ENCODE assay signal across 16 cellular contexts in genomic region chr21:29238967-29239289, GRCh38. TPM values are rescaled to one million over a fixed set of nuclear protein-coding genes. Genes with fewer than 3 reads are reported as not detected.
DNase-seq lines count a peak whose midpoint lies in the region; ATAC-seq, FAIRE-seq and TF ChIP-seq lines count a peak whose summit lies in the region.
"Had no signal": no experiment of that assay in that cellular context is flagged by ENCODE, and none has a peak within 500 bp of the region (broad histone marks: within the 10 kb centered on the region; RNA-seq: fewer than 3 reads in every experiment).

No MANE protein-coding gene starts in this region.

- DNase-seq in AG04450 (ENCODE audit: low read depth, low spot score): no peak
- no peak for DNase-seq in GM23338 (ENCODE audit: low spot score)
- no peak for DNase-seq in keratinocyte (ENCODE audit: low read depth, low spot score)
- no peak for DNase-seq in spleen
- DNase-seq in ascending aorta (ENCODE audit: low spot score in 2 of 2): no peak
- DNase-seq in NCI-H526 treated with DMSO at 0.1 percent for 48 hours (lab: John Stamatoyannopoulos, UW): no peak
- DNase-seq: activated CD8-positive, alpha-beta memory T cell treated with anti-CD3 and anti-CD28 coated beads, Interleukin-2, amount 50 U/mL, for 4 hours; CD4-positive, CD25-positive, alpha-beta regulatory T cell; effector memory CD4-positive, alpha-beta T cell; NCI-H345; pancreas; stimulated activated CD4-positive, alpha-beta T cell treated with anti-CD3 and anti-CD28 coated beads, Interleukin-1b, Interleukin-23, amount 100 ng/mL, for 48 hours; WERI-Rb-1 had no signal

- H3K4me1 ChIP-seq in GM23338 (ENCODE audit: insufficient read depth) (no peaks in the 10 kb centered on the region), keratinocyte (ENCODE audit: control insufficient read depth, extremely low read depth, insufficient read depth, low read length) (peaks cover 32% of the 10 kb centered on the region), spleen (peaks cover 0 to 50% (median 25%) of the 10 kb centered on the region in 6 donors), ascending aorta (peaks cover 0 to 20% of the 10 kb centered on the region in 2 donors)
- H3K4me1 ChIP-seq: pancreas had no signal

- H3K9me3 ChIP-seq in AG04450 (ENCODE audit: control insufficient read depth, insufficient read depth, low read length): no peaks in the 10 kb centered on the region; the same call in 1 of the 2 replicates
- no peaks in the 10 kb centered on the region for H3K9me3 ChIP-seq in keratinocyte (ENCODE audit: control insufficient read depth, low read depth, low read length)
- H3K9me3 ChIP-seq in spleen: no peaks in the 10 kb centered on the region
- H3K9me3 ChIP-seq in ascending aorta: no peaks in the 10 kb centered on the region
- H3K9me3 ChIP-seq: pancreas had no signal

- no peaks in the 10 kb centered on the region for H3F3A ChIP-seq in GM23338 (replicated peaks; ENCODE audit: low read depth)

- no peaks in the 10 kb centered on the region for H3K9me1 ChIP-seq in keratinocyte (ENCODE audit: control insufficient read depth, extremely low read depth, insufficient read depth, low read length)

- dilution Hi-C loops in keratinocyte (cut with MboI; ENCODE audit: extremely low pct_ligation_motif_present, low sequenced_read_pairs): no loop called here

- intact Hi-C loops in spleen (cut with DNase I; ENCODE audit: low total_unique reads) (no loop called here), ascending aorta (cut with DNase I) (no loop called here)

- POLR2A ChIA-PET in AG04450 (lab: Yijun Ruan, JAX): interaction anchor here (1.2 kb wide), 1 partner anchor 60 kb away, joined by 5 read pairs; the partner anchor contains the start of gene BACH1

- peaks cover 2% of the 10 kb centered on the region for H3K27me3 Mint-ChIP-seq in GM23338 (ENCODE audit: insufficient read depth, low read depth, poor library complexity)
- H3K27me3 Mint-ChIP-seq: CD4-positive, CD25-positive, alpha-beta regulatory T cell had no signal

- peaks cover 8% of the 10 kb centered on the region; the same call in 1 of the 2 replicates for H3K9me2 ChIP-seq in GM23338 (ENCODE audit: insufficient read depth)

- TF ChIP-seq CTCF in AG04450 (IDR thresholded peaks at IDR 0.05; ENCODE audit: low read depth, low read length) (no peak), GM23338 (conservative IDR thresholded peaks at IDR 0.05; ENCODE audit: low read depth in 2 of 2) (no peak), VCaP (conservative IDR thresholded peaks at IDR 0.05) (no peak), keratinocyte (optimal IDR thresholded peaks at IDR 0.05 in 1 of 3, IDR thresholded peaks at IDR 0.05 in 1 of 3, conservative IDR thresholded peaks at IDR 0.05 in 1 of 3; ENCODE audit: extremely low read depth in 1 of 3, insufficient read depth in 2 of 3, low read length in 3 of 3) (no peak), spleen (IDR thresholded peaks at IDR 0.05 in 8 of 11, conservative IDR thresholded peaks at IDR 0.05 in 3 of 11) (no peak), ascending aorta (IDR thresholded peaks at IDR 0.05) (no peak)

- H3K36me3 Mint-ChIP-seq in GM23338 (ENCODE audit: low read depth): no peaks in the 10 kb centered on the region
- H3K36me3 Mint-ChIP-seq: CD4-positive, CD25-positive, alpha-beta regulatory T cell; stimulated activated effector memory CD8-positive, alpha-beta T cell treated with anti-CD3 and anti-CD28 coated beads, Interleukin-12 subunit alpha, Interleukin-12 subunit beta, amount 100 ng/mL, for 72 hours had no signal

- ATAC-seq in GM23338 (no peak), GM18868 (IDR thresholded peaks at IDR 0.05; ENCODE audit: unreplicated experiment) (no peak)
- ATAC-seq: stimulated activated effector memory CD8-positive, alpha-beta T cell treated with anti-CD3 and anti-CD28 coated beads, Interleukin-12 subunit alpha, Interleukin-12 subunit beta, amount 100 ng/mL, for 72 hours had no signal

- CTCF ChIA-PET in AG04450 (lab: Charles Lee): no interaction called here

- H3K79me2 ChIP-seq in GM23338 (replicated peaks; ENCODE audit: insufficient read depth) (no peaks in the 10 kb centered on the region), keratinocyte (ENCODE audit: control insufficient read depth, insufficient read depth, low read length) (no peaks in the 10 kb centered on the region)

- no peaks in the 10 kb centered on the region for H3K9me3 Mint-ChIP-seq in GM23338
- H3K9me3 Mint-ChIP-seq: CD4-positive, CD25-positive, alpha-beta regulatory T cell had no signal

- peak overlapping the region; percentile 13 for H3K27ac ChIP-seq in AG04450 (ENCODE audit: low read depth, low read length)
- no peak overlapping the region for H3K27ac ChIP-seq in GM23338 (ENCODE audit: low read depth)
- H3K27ac ChIP-seq in VCaP: peak overlapping the region; percentile 3; the same call in 1 of the 2 replicates
- no peak overlapping the region for H3K27ac ChIP-seq in keratinocyte (ENCODE audit: control insufficient read depth, insufficient read depth, low read length)
- peak overlapping the region in 4 of 8 donors; percentile 10 to 76 (median 72) for H3K27ac ChIP-seq in spleen
- H3K27ac ChIP-seq in ascending aorta: no peak overlapping the region
- H3K27ac ChIP-seq: pancreas, WERI-Rb-1 had no signal

- peak; percentile 56 for FAIRE-seq in keratinocyte (lab: Jason Lieb, UNC)
- FAIRE-seq: pancreas had no signal

- H4K20me1 ChIP-seq in GM23338 (replicated peaks; ENCODE audit: insufficient read depth) (no peaks in the 10 kb centered on the region), keratinocyte (ENCODE audit: control insufficient read depth, extremely low read depth, insufficient read depth, low read length) (no peaks in the 10 kb centered on the region)

- 19 to 49% (median 34%) methylated on average over 3 of the region's 3 CpGs for WGBS in spleen, 5 donors

- H2AFZ ChIP-seq in GM23338: 0 out of 2 replicates have a peak overlapping the region, but pooled peaks have one; percentile 60
- peak overlapping the region; percentile 18 for H2AFZ ChIP-seq in keratinocyte (ENCODE audit: control insufficient read depth, low read length)

- no peak for TF ChIP-seq POLR2A in spleen (IDR thresholded peaks at IDR 0.05)

- H3K4me3 ChIP-seq in AG04450 (ENCODE audit: low read depth, low read length): no peak overlapping the region
- H3K4me3 ChIP-seq in GM23338: no peak overlapping the region
- H3K4me3 ChIP-seq in keratinocyte (ENCODE audit: control insufficient read depth in 2 of 3, extremely low read depth in 1 of 3, insufficient read depth in 2 of 3, low read depth in 1 of 3, low read length in 3 of 3): no peak overlapping the region
- no peak overlapping the region for H3K4me3 ChIP-seq in spleen
- no peak overlapping the region for H3K4me3 ChIP-seq in ascending aorta
- H3K4me3 ChIP-seq: pancreas had no signal

- H3K27ac Mint-ChIP-seq in GM23338: no peak overlapping the region
- H3K27ac Mint-ChIP-seq: CD4-positive, CD25-positive, alpha-beta regulatory T cell; stimulated activated effector memory CD8-positive, alpha-beta T cell treated with anti-CD3 and anti-CD28 coated beads, Interleukin-12 subunit alpha, Interleukin-12 subunit beta, amount 100 ng/mL, for 72 hours had no signal

- H3K4me1 Mint-ChIP-seq in GM23338: peaks cover 3% of the 10 kb centered on the region

- H3K4me3 Mint-ChIP-seq in GM23338: no peak overlapping the region
- H3K4me3 Mint-ChIP-seq: CD4-positive, CD25-positive, alpha-beta regulatory T cell; stimulated activated effector memory CD8-positive, alpha-beta T cell treated with anti-CD3 and anti-CD28 coated beads, Interleukin-12 subunit alpha, Interleukin-12 subunit beta, amount 100 ng/mL, for 72 hours had no signal

- H3K9ac ChIP-seq in keratinocyte (ENCODE audit: control insufficient read depth, extremely low read depth, insufficient read depth, low read length): no peak overlapping the region

- H3K4me2 ChIP-seq in GM23338 (no peak overlapping the region), keratinocyte (ENCODE audit: control insufficient read depth, extremely low read depth, insufficient read depth, low read depth, low read length) (no peak overlapping the region)

- no peaks in the 10 kb centered on the region for H3K27me3 ChIP-seq in AG04450 (ENCODE audit: control insufficient read depth, insufficient read depth, low read length)
- no peaks in the 10 kb centered on the region for H3K27me3 ChIP-seq in GM23338 (ENCODE audit: insufficient read depth)
- no peaks in the 10 kb centered on the region for H3K27me3 ChIP-seq in keratinocyte (ENCODE audit: control insufficient read depth, extremely low read depth, insufficient read depth, low read length)
- no peaks in the 10 kb centered on the region for H3K27me3 ChIP-seq in spleen (replicated peaks in 1 of 7)
- H3K27me3 ChIP-seq in ascending aorta: no peaks in the 10 kb centered on the region
- H3K27me3 ChIP-seq: pancreas had no signal

- no peaks in the 10 kb centered on the region for H3K36me3 ChIP-seq in GM23338 (ENCODE audit: insufficient read depth)
- H3K36me3 ChIP-seq in keratinocyte (ENCODE audit: control insufficient read depth in 2 of 2, extremely low read depth in 1 of 2, insufficient read depth in 2 of 2, low read length in 2 of 2): no peaks in the 10 kb centered on the region
- H3K36me3 ChIP-seq in spleen: no peaks in the 10 kb centered on the region
- H3K36me3 ChIP-seq in ascending aorta: no peaks in the 10 kb centered on the region
- H3K36me3 ChIP-seq: pancreas, WERI-Rb-1 had no signal

TF ChIP-seq in GM23338, 12 proteins besides CTCF, POLR2A, EP300 and RAD21 (continues in another document):
- TF ChIP-seq EZH2 (IDR thresholded peaks at IDR 0.05; ENCODE audit: low read depth, unreplicated experiment): no peak
- TF ChIP-seq CREB1 (CRISPR knock-in tag; IDR thresholded peaks at IDR 0.05; ENCODE audit: low read depth): no peak
- no peak for TF ChIP-seq ZNF331 (CRISPR knock-in tag; IDR thresholded peaks at IDR 0.05; ENCODE audit: low read depth)
- TF ChIP-seq NANOG (IDR thresholded peaks at IDR 0.05; ENCODE audit: borderline replicate concordance): no peak
- TF ChIP-seq STAT1 (IDR thresholded peaks at IDR 0.05; ENCODE audit: unreplicated experiment): no peak

RNA-seq across cellular contexts. Expression of gene BACH1, which starts 59.8 kb away (rescaled TPM):
- polyA plus RNA-seq in AG04450 (2011; rRNA removed): 60.6 and 72.2 TPM in 2 replicates
- 215 and 248 TPM in 2 replicates for polyA minus RNA-seq in AG04450 (2011; rRNA and poly(A)+ RNA removed)
- total RNA-seq in GM23338 (2014; rRNA removed; shearing (Covaris generic)): 41.2 and 41.4 TPM in 2 replicates
- 18.4 and 18.9 TPM in 2 replicates for polyA plus RNA-seq in GM23338 (2016; fragmentation: Nextera tagmentation; extraction: Ambion mirVana)
- 25.2 to 33.1 TPM (median 25.8 TPM) in 3 replicates for polyA plus RNA-seq in keratinocyte
- 43.7 TPM for polyA plus RNA-seq in keratinocyte (2011; ENCODE audit: low read depth)
- polyA plus RNA-seq in keratinocyte (2011; cell fraction: cytosol; rRNA removed): 15.7 and 28.3 TPM in 2 replicates
- 32.1 and 36.5 TPM in 2 replicates for polyA plus RNA-seq in keratinocyte (2011; cell fraction: nucleus; rRNA removed)
- polyA plus RNA-seq in keratinocyte (2012; ENCODE audit: low replicate concordance): 19.3 and 39.7 TPM in 2 replicates
- polyA minus RNA-seq in keratinocyte: 55.2 to 158 TPM (median 123 TPM) in 3 replicates
- polyA minus RNA-seq in keratinocyte (2011; cell fraction: cytosol; rRNA and poly(A)+ RNA removed): 61.0 TPM
- polyA minus RNA-seq in keratinocyte (2011; cell fraction: nucleus; rRNA and poly(A)+ RNA removed): 55.2 and 102 TPM in 2 replicates
- 100 to 1,000 TPM in 4 of 7 donors, 10 to 100 TPM in 3; 60.5 to 131 (median 102) TPM for total RNA-seq in spleen
- polyA plus RNA-seq in spleen: 1 to 10 TPM; 6.7 to 9.8 (median 7.2) TPM
- 12.7 TPM for total RNA-seq in ascending aorta

Comparison
In these comparisons a context has a peak if more than half of its experiments do, and no peak if none do; other contexts are left out.
1. H3K27ac ChIP-seq: peak in AG04450 (single experiment) and VCaP (single experiment); none in GM23338 (single experiment), keratinocyte (single experiment) and ascending aorta (0 of 2).